Comparison of ENCODE assay signal across 17 cellular contexts in genomic region chr6:75130784-75131183, GRCh38.
DNase-seq lines count a peak whose midpoint lies in the region; ATAC-seq and TF ChIP-seq lines count a peak whose summit lies in the region.
"Had no signal": no experiment of that assay in that cellular context is flagged by ENCODE, and none has a peak within 500 bp of the region (broad histone marks: within the 10 kb centered on the region; RNA-seq: fewer than 3 reads in every experiment).

No MANE protein-coding gene starts in this region.

- peaks cover 95% of the 10 kb centered on the region for H3F3A ChIP-seq in GM23248 (ENCODE audit: insufficient read depth)

- TF ChIP-seq EP300 in gastroesophageal sphincter (IDR thresholded peaks at IDR 0.05), result no peak

- H3K9ac ChIP-seq in GM23248, result no peak overlapping the region
- no peak overlapping the region for H3K9ac ChIP-seq in colonic mucosa (ENCODE audit: low read depth in 2 of 2, low read length in 2 of 2)

- intact Hi-C loops in tibial artery (cut with DNase I; ENCODE audit: low total_unique reads) (no loop called here), colonic mucosa (cut with DNase I) (no loop called here)

- no peak for ATAC-seq in gastroesophageal sphincter
- ATAC-seq: activated CD8-positive, alpha-beta T cell treated with anti-CD3 and anti-CD28 coated beads, Interleukin-2, amount 10 ng/mL, durations not matched to agents 7 days and 5 days; activated T-cell treated with anti-CD3 and anti-CD28 coated beads, Interleukin-2, amount 50 U/mL, for 72 hours; T-helper 17 cell had no signal

- 16 to 34% methylated on average over 9 of the region's 9 CpGs for WGBS in GM23248 (ENCODE audit: low coverage in 1 of 2, low lambda C conversion rate in 2 of 2, missing lambda C conversion rate in 2 of 2), 2 experiments
- 75 to 76% methylated on average over 4 to 8 of the region's 9 CpGs for WGBS in gastroesophageal sphincter (ENCODE audit: low coverage in 1 of 2), 2 donors

- H3K4me2 ChIP-seq in GM23248 (ENCODE audit: unreplicated experiment), result peak overlapping the region; percentile 62

- peaks cover 6% of the 10 kb centered on the region; the same call in 1 of the 2 replicates for H3K79me2 ChIP-seq in GM23248 (ENCODE audit: insufficient read depth)

- H3K27ac ChIP-seq in GM23248 (peak overlapping the region; percentile 17; the same call in 1 of the 2 replicates), gastroesophageal sphincter (peak overlapping the region in 3 of 4 donors; percentile 12 to 33 (median 32)), tibial artery (no peak overlapping the region), colonic mucosa (no peak overlapping the region)
- H3K27ac ChIP-seq: left ventricle myocardium inferior, testis had no signal

- TF ChIP-seq POLR2A in gastroesophageal sphincter (IDR thresholded peaks at IDR 0.05), result no peak

- H2AFZ ChIP-seq in GM23248, result no peak overlapping the region

- H3K9me3 ChIP-seq in GM23248 (ENCODE audit: low read depth) (no peaks in the 10 kb centered on the region), gastroesophageal sphincter (no peaks in the 10 kb centered on the region), tibial artery (no peaks in the 10 kb centered on the region), colonic mucosa (no peaks in the 10 kb centered on the region)
- H3K9me3 ChIP-seq: left ventricle myocardium inferior, testis had no signal

- peaks cover 97% of the 10 kb centered on the region for H3K36me3 ChIP-seq in GM23248 (ENCODE audit: low read depth)
- H3K36me3 ChIP-seq in gastroesophageal sphincter, result peaks cover 0 to 89% of the 10 kb centered on the region in 2 donors
- H3K36me3 ChIP-seq in tibial artery, result peaks cover 7 to 39% (median 24%) of the 10 kb centered on the region in 3 donors
- H3K36me3 ChIP-seq in colonic mucosa, result no peaks in the 10 kb centered on the region

- TF ChIP-seq CTCF in cardiac fibroblast (IDR thresholded peaks at IDR 0.05; ENCODE audit: low read depth, low read length) (no peak), gastroesophageal sphincter (IDR thresholded peaks at IDR 0.05) (no peak), tibial artery (IDR thresholded peaks at IDR 0.05) (no peak), colonic mucosa (IDR thresholded peaks at IDR 0.05) (no peak)

- H3K9me2 ChIP-seq in GM23248 (ENCODE audit: insufficient read depth), result no peaks in the 10 kb centered on the region

- H3K27me3 ChIP-seq in GM23248 (replicated peaks; ENCODE audit: insufficient read depth) (no peaks in the 10 kb centered on the region), gastroesophageal sphincter (no peaks in the 10 kb centered on the region), tibial artery (no peaks in the 10 kb centered on the region), colonic mucosa (no peaks in the 10 kb centered on the region)
- H3K27me3 ChIP-seq: testis had no signal

- H4K20me1 ChIP-seq in GM23248 (ENCODE audit: insufficient read depth), result no peaks in the 10 kb centered on the region

- in situ Hi-C loops in GM23248 (cut with MboI), result no loop called here

- H3K4me3 ChIP-seq in GM23248 (no peak overlapping the region), cardiac fibroblast (replicated peaks in 1 of 2; ENCODE audit: low read depth in 2 of 2, low read length in 2 of 2) (no peak overlapping the region), gastroesophageal sphincter (no peak overlapping the region), tibial artery (no peak overlapping the region), colonic mucosa (no peak overlapping the region)
- H3K4me3 ChIP-seq: left ventricle myocardium inferior, testis had no signal

- DNase-seq in GM23248 (peak; percentile 76), cardiac fibroblast (ENCODE audit: low read depth in 2 of 2) (peak; percentile 58 to 75), tibial artery (peak; percentile 32 to 69), colonic mucosa (no peak), NCI-H1417 (lab: John Stamatoyannopoulos, UW) (no peak)
- DNase-seq in stimulated activated CD4-positive, alpha-beta T cell treated with anti-CD3 and anti-CD28 coated beads, Interleukin-1b, Interleukin-23, amount 100 ng/mL, for 48 hours, result no peak
- DNase-seq: activated CD8-positive, alpha-beta T cell treated with anti-CD3 and anti-CD28 coated beads, Interleukin-2, amount 10 ng/mL, durations not matched to agents 7 days and 5 days; activated T-cell treated with anti-CD3 and anti-CD28 coated beads, Interleukin-2, amount 50 U/mL, for 72 hours; effector CD4-positive, alpha-beta T cell; left ventricle myocardium inferior; NCI-H187; NCI-H446; SHP77 treated with DMSO at 0.1 percent for 48 hours; small intestine; T-helper 17 cell; testis had no signal

- H3K4me1 ChIP-seq in GM23248 (ENCODE audit: insufficient read depth) (peaks cover 56% of the 10 kb centered on the region), gastroesophageal sphincter (peaks cover 0 to 3% (median 0%) of the 10 kb centered on the region in 3 donors), tibial artery (no peaks in the 10 kb centered on the region), colonic mucosa (no peaks in the 10 kb centered on the region)
- H3K4me1 ChIP-seq: left ventricle myocardium inferior, testis had no signal

Comparison
In these comparisons a context has a peak if more than half of its experiments do, and no peak if none do; other contexts are left out.
1. DNase-seq: peak in GM23248 (single experiment), cardiac fibroblast (2 of 2) and tibial artery (2 of 2); none in colonic mucosa (single experiment), NCI-H1417 (0 of 3) and stimulated activated CD4-positive, alpha-beta T cell treated with anti-CD3 and anti-CD28 coated beads, Interleukin-1b, Interleukin-23, amount 100 ng/mL, for 48 hours (single experiment).
2. H3K27ac ChIP-seq: peak in GM23248 (single experiment) and gastroesophageal sphincter (3 of 4); none in tibial artery (0 of 2) and colonic mucosa (single experiment).